Comparison of ENCODE assay signal across 14 cellular contexts in genomic region chr15:101545548-101546505, GRCh38. TPM values are rescaled to one million over a fixed set of nuclear protein-coding genes. Genes with fewer than 3 reads are reported as not detected.
DNase-seq lines count a peak whose midpoint lies in the region; ATAC-seq, FAIRE-seq and TF ChIP-seq lines count a peak whose summit lies in the region.
"Had no signal": no experiment of that assay in that cellular context is flagged by ENCODE, and none has a peak within 500 bp of the region (broad histone marks: within the 10 kb centered on the region; RNA-seq: fewer than 3 reads in every experiment).

No MANE protein-coding gene starts in this region.

- POLR2A ChIA-PET in HepG2 (lab: Yijun Ruan, JAX) = no interaction called here

- H3K4me2 ChIP-seq in HepG2 (ENCODE audit: low read depth, low read length) (no peak overlapping the region), osteoblast (ENCODE audit: insufficient read depth, low read length) (no peak overlapping the region)
- H3K4me2 ChIP-seq: BLaER1 treated with 17β-estradiol and CSF1 and Interleukin-3, amounts not matched to agents 10 nM and 100 nM; GM23338 had no signal

- ATAC-seq in right lobe of liver (peak in 3 of 4 donors; percentile 45 to 62 (median 49)), HepG2 (no peak), esophagus mucosa (peak; percentile 43)
- ATAC-seq: GM23338 had no signal

- no peaks in the 10 kb centered on the region for H3K9me3 ChIP-seq in right lobe of liver
- no peaks in the 10 kb centered on the region for H3K9me3 ChIP-seq in HepG2 (ENCODE audit: low read length)
- no peaks in the 10 kb centered on the region for H3K9me3 ChIP-seq in osteoblast (ENCODE audit: low read depth, low read length)
- H3K9me3 ChIP-seq: BLaER1 treated with 17β-estradiol and CSF1 and Interleukin-3, amounts not matched to agents 10 nM and 100 nM had no signal

- no peak for TF ChIP-seq EP300 in HepG2 (IDR thresholded peaks at IDR 0.05; ENCODE audit: low read depth in 2 of 2, low read length in 2 of 2)
- no peak for TF ChIP-seq EP300 in HepG2 (CRISPR knock-in tag; IDR thresholded peaks at IDR 0.05; ENCODE audit: borderline replicate concordance)

- DNase-seq in right lobe of liver (peak in 1 of 3 donors; percentile 45), HepG2 (ENCODE audit: low spot score) (no peak), osteoblast (ENCODE audit: insufficient read length, low spot score, missing footprints) (peak; percentile 67), OCI-M1 (lab: John Stamatoyannopoulos, UW) (no peak), NCI-H345 treated with DMSO at 0.1 percent for 48 hours (lab: John Stamatoyannopoulos, UW; ENCODE audit: unreplicated experiment) (no peak), NCI-H1694 (lab: John Stamatoyannopoulos, UW) (no peak)
- DNase-seq: ACHN; CD4-positive, CD25-positive, alpha-beta regulatory T cell; DMS53; H7 had no signal

- no peak for TF ChIP-seq CTCF in right lobe of liver (IDR thresholded peaks at IDR 0.05)
- TF ChIP-seq CTCF in HepG2 (CRISPR knock-in tag; IDR thresholded peaks at IDR 0.05) = no peak
- TF ChIP-seq CTCF in osteoblast (IDR thresholded peaks at IDR 0.05; ENCODE audit: extremely low read depth, low read depth, low read length) = no peak

- no peak for TF ChIP-seq RAD21 in HepG2 (CRISPR knock-in tag; IDR thresholded peaks at IDR 0.05)

- H2AFZ ChIP-seq in HepG2 (ENCODE audit: low read length) (no peak overlapping the region), osteoblast (ENCODE audit: low read length) (no peak overlapping the region)
- H2AFZ ChIP-seq: GM23338 had no signal

- H3K27me3 ChIP-seq in right lobe of liver = no peaks in the 10 kb centered on the region
- peaks cover 0 to 2% of the 10 kb centered on the region in 2 experiments; a peak in 1 of 5 replicates for H3K27me3 ChIP-seq in HepG2 (ENCODE audit: control insufficient read depth in 1 of 2, insufficient read depth in 2 of 2, low read length in 2 of 2)
- H3K27me3 ChIP-seq in osteoblast (ENCODE audit: insufficient read depth, low read length) = peaks cover 42% of the 10 kb centered on the region
- H3K27me3 ChIP-seq: BLaER1 treated with 17β-estradiol and CSF1 and Interleukin-3, amounts not matched to agents 10 nM and 100 nM had no signal

- no peak overlapping the region for H3K27ac ChIP-seq in right lobe of liver
- H3K27ac ChIP-seq in HepG2 (ENCODE audit: extremely low read length, insufficient read depth, low read length) = no peak overlapping the region
- no peak overlapping the region for H3K27ac ChIP-seq in osteoblast (ENCODE audit: low read depth, low read length)
- H3K27ac ChIP-seq: BLaER1 treated with 17β-estradiol and CSF1 and Interleukin-3, amounts not matched to agents 10 nM and 100 nM had no signal

- CTCF ChIA-PET in HepG2 (lab: Yijun Ruan, JAX; ENCODE audit: low intra/inter-chr PET ratio, low total read pairs) = no interaction called here

- H3K79me2 ChIP-seq in HepG2 (ENCODE audit: insufficient read depth, low read length) (no peaks in the 10 kb centered on the region), osteoblast (ENCODE audit: insufficient read depth, low read length) (no peaks in the 10 kb centered on the region)

- intact Hi-C loops in right lobe of liver (cut with DNase I) = no loop called here
- intact Hi-C loops in HepG2 (cut with micrococcal nuclease; ENCODE audit: unreplicated experiment) = no loop called here

- TF ChIP-seq POLR2A in right lobe of liver (IDR thresholded peaks at IDR 0.05) (no peak), HepG2 (IDR thresholded peaks at IDR 0.05; ENCODE audit: insufficient read depth in 1 of 2, low read depth in 2 of 2, low read length in 2 of 2) (no peak)

- no peak overlapping the region for H3K4me3 ChIP-seq in right lobe of liver
- no peak overlapping the region for H3K4me3 ChIP-seq in HepG2 (replicated peaks in 1 of 3; ENCODE audit: insufficient read depth in 1 of 3, low read depth in 2 of 3, low read length in 3 of 3)
- H3K4me3 ChIP-seq in osteoblast (ENCODE audit: insufficient read depth, low read length) = no peak overlapping the region
- H3K4me3 ChIP-seq: BLaER1 treated with 17β-estradiol and CSF1 and Interleukin-3, amounts not matched to agents 10 nM and 100 nM; GM23338 had no signal

- no peaks in the 10 kb centered on the region for H4K20me1 ChIP-seq in HepG2 (ENCODE audit: insufficient read depth, low read length)
- no peaks in the 10 kb centered on the region for H4K20me1 ChIP-seq in osteoblast (ENCODE audit: insufficient read depth, low read length)
- H4K20me1 ChIP-seq: BLaER1 treated with 17β-estradiol and CSF1 and Interleukin-3, amounts not matched to agents 10 nM and 100 nM had no signal

- no peak for FAIRE-seq in HepG2 (lab: Jason Lieb, UNC)
- FAIRE-seq: GM18507 had no signal

- in situ Hi-C loops in HepG2 (cut with HindIII; ENCODE audit: extremely low pct_ligation_motif_present, low pct_unique_long_range_greater_than_20kb) = no loop called here

- BruUV-seq in HepG2 (replicated peaks; lab: Mats Ljungman, UMichigan) = no TSS peak

- no peak overlapping the region for H3K9ac ChIP-seq in HepG2 (ENCODE audit: insufficient read depth, low read depth, low read length)
- H3K9ac ChIP-seq: BLaER1 treated with 17β-estradiol and CSF1 and Interleukin-3, amounts not matched to agents 10 nM and 100 nM had no signal

- H3K36me3 ChIP-seq in right lobe of liver (no peaks in the 10 kb centered on the region), HepG2 (replicated peaks in 1 of 2; ENCODE audit: control insufficient read depth in 1 of 2, insufficient read depth in 2 of 2, low read length in 2 of 2) (no peaks in the 10 kb centered on the region), osteoblast (ENCODE audit: insufficient read depth, low read length) (no peaks in the 10 kb centered on the region)
- H3K36me3 ChIP-seq: BLaER1 treated with 17β-estradiol and CSF1 and Interleukin-3, amounts not matched to agents 10 nM and 100 nM had no signal

- 45% methylated on average over 11 of the region's 12 CpGs for WGBS in right lobe of liver (ENCODE audit: insufficient coverage, low coverage, low lambda C conversion rate, missing lambda C conversion rate)
- 59% methylated on average over 12 of the region's 12 CpGs for WGBS in HepG2 (ENCODE audit: low lambda C conversion rate)

- H3K4me1 ChIP-seq in right lobe of liver (peaks cover 0 to 8% (median 3%) of the 10 kb centered on the region in 4 donors), HepG2 (ENCODE audit: insufficient read depth, low read length) (peaks cover 17% of the 10 kb centered on the region), osteoblast (ENCODE audit: insufficient read depth, low read length) (no peaks in the 10 kb centered on the region)

TF ChIP-seq in HepG2, 621 proteins besides CTCF, POLR2A, EP300 and RAD21 (continues in another document):
- no peak for TF ChIP-seq ISL2 (CRISPR knock-in tag; IDR thresholded peaks at IDR 0.05)
- TF ChIP-seq SUZ12 (IDR thresholded peaks at IDR 0.05; ENCODE audit: low read depth, low read length) = no peak
- TF ChIP-seq, protein P1, sequence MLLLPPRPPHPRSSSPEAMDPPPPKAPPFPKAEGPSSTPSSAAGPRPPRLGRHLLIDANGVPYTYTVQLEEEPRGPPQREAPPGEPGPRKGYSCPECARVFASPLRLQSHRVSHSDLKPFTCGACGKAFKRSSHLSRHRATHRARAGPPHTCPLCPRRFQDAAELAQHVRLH (CRISPR knock-in tag; IDR thresholded peaks at IDR 0.05; ENCODE audit: borderline replicate concordance, low read depth) = no peak
- TF ChIP-seq MEIS1 (CRISPR knock-in tag; IDR thresholded peaks at IDR 0.05; ENCODE audit: borderline replicate concordance) = no peak
- TF ChIP-seq, protein P2, sequence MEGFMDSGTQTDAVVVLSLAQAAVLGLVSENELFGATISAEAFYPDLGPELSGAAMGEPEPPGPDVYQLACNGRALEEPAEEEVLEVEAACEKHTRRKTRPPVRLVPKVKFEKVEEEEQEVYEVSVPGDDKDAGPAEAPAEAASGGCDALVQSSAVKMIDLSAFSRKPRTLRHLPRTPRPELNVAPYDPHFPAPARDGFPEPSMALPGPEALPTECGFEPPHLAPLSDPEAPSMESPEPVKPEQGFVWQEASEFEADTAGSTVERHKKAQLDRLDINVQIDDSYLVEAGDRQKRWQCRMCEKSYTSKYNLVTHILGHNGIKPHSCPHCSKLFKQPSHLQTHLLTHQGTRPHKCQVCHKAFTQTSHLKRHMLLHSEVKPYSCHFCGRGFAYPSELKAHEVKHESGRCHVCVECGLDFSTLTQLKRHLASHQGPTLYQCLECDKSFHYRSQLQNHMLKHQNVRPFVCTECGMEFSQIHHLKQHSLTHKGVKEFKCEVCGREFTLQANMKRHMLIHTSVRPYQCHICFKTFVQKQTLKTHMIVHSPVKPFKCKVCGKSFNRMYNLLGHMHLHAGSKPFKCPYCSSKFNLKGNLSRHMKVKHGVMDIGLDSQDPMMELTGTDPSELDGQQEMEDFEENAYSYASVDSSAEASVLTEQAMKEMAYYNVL (CRISPR knock-in tag; IDR thresholded peaks at IDR 0.05; ENCODE audit: borderline replicate concordance) = no peak

RNA-seq across cellular contexts. Expression of gene PCSK6, which starts 56.3 kb away (rescaled TPM):
- total RNA-seq in right lobe of liver (100 to 1,000 TPM; 165 to 218 (median 207) TPM), HepG2 (2016; rRNA removed; fragmentation: Illumina TruSeq; extraction: Trizol) (42.5 and 56.5 TPM in 2 replicates), esophagus mucosa (6.7 TPM), osteoblast (0.29 and 0.72 TPM in 2 replicates)
- 71.9 and 81.0 TPM in 2 replicates for total RNA-seq in HepG2 (2016; cell fraction: cytosol; rRNA removed; fragmentation: Illumina TruSeq; extraction: Trizol; ENCODE audit: low read depth)
- 34.4 and 55.2 TPM in 2 replicates for total RNA-seq in HepG2 (2016; cell fraction: insoluble cytoplasmic fraction; rRNA removed; fragmentation: Illumina TruSeq; extraction: Trizol)
- 69.6 and 77.5 TPM in 2 replicates for total RNA-seq in HepG2 (2016; cell fraction: membrane; rRNA removed; fragmentation: Illumina TruSeq; extraction: Trizol)
- total RNA-seq in HepG2 (2016; cell fraction: nucleus; rRNA removed; fragmentation: Illumina TruSeq; extraction: Trizol) = 66.0 and 74.7 TPM in 2 replicates
- polyA plus RNA-seq in HepG2 (2011; rRNA removed) = 155 and 208 TPM in 2 replicates
- polyA plus RNA-seq in HepG2 (2011; cell fraction: cytosol; rRNA removed) = 113 and 150 TPM in 2 replicates
- 207 and 256 TPM in 2 replicates for polyA plus RNA-seq in HepG2 (2011; cell fraction: nucleus; rRNA removed)
- 61.3 and 94.3 TPM in 2 replicates for polyA plus RNA-seq in HepG2 (2012)
- polyA plus RNA-seq in HepG2 (2016; cell fraction: cytosol; fragmentation: Illumina TruSeq; extraction: Trizol; ENCODE audit: low read depth) = 28.0 and 30.8 TPM in 2 replicates
- 34.4 and 44.9 TPM in 2 replicates for polyA plus RNA-seq in HepG2 (2016; cell fraction: insoluble cytoplasmic fraction; fragmentation: Illumina TruSeq; extraction: Trizol; ENCODE audit: low read depth)
- polyA plus RNA-seq in HepG2 (2016; cell fraction: membrane; fragmentation: Illumina TruSeq; extraction: Trizol; ENCODE audit: low read depth) = 53.8 and 67.9 TPM in 2 replicates
- 84.3 and 88.3 TPM in 2 replicates for polyA plus RNA-seq in HepG2 (2016; cell fraction: nucleus; fragmentation: Illumina TruSeq; extraction: Trizol; ENCODE audit: insufficient read depth, low read depth)
- 65.0 and 447 TPM in 2 replicates for polyA minus RNA-seq in HepG2 (2011; rRNA and poly(A)+ RNA removed; ENCODE audit: low replicate concordance)
- 126 and 149 TPM in 2 replicates for polyA minus RNA-seq in HepG2 (2011; cell fraction: cytosol; rRNA and poly(A)+ RNA removed)
- 126 and 142 TPM in 2 replicates for polyA minus RNA-seq in HepG2 (2011; cell fraction: nucleus; rRNA and poly(A)+ RNA removed)
